In genomic region chr20:44585042-44585968, GRCh38 we compare ENCODE assay signal across 10 cellular contexts. TPM values are rescaled to one million over a fixed set of nuclear protein-coding genes. Genes with fewer than 3 reads are reported as not detected.
DNase-seq lines count a peak whose midpoint lies in the region; ATAC-seq and TF ChIP-seq lines count a peak whose summit lies in the region.
"Had no signal": no experiment of that assay in that cellular context is flagged by ENCODE, and none has a peak within 500 bp of the region (broad histone marks: within the 10 kb centered on the region; RNA-seq: fewer than 3 reads in every experiment).

No MANE protein-coding gene starts in this region.

- H2AFZ ChIP-seq in fibroblast of lung (ENCODE audit: low read length): no peak overlapping the region

- no peaks in the 10 kb centered on the region for H3K36me3 ChIP-seq in fibroblast of lung (ENCODE audit: control insufficient read depth, insufficient read depth, low read length)
- H3K36me3 ChIP-seq in stomach: peaks cover 5 to 6% (median 5%) of the 10 kb centered on the region in 4 donors

- no peak for TF ChIP-seq EP300 in stomach (IDR thresholded peaks at IDR 0.05)

- peaks cover 23% of the 10 kb centered on the region for H3K4me1 ChIP-seq in fibroblast of lung (ENCODE audit: control insufficient read depth, extremely low read depth, insufficient read depth, low read length)
- peaks cover 14 to 60% (median 41%) of the 10 kb centered on the region in 4 donors for H3K4me1 ChIP-seq in stomach

- DNase-seq in NCI-H510A treated with DMSO at 0.1 percent for 48 hours (lab: John Stamatoyannopoulos, UW): peak; percentile 59
- DNase-seq in NCI-H510A (lab: John Stamatoyannopoulos, UW): no peak
- peak; percentile 53 to 82 for DNase-seq in NCI-H187 (lab: John Stamatoyannopoulos, UW)
- DNase-seq in fibroblast of lung (ENCODE audit: low read depth in 2 of 2): no peak
- DNase-seq in stomach: no peak
- DNase-seq in mesenteric fat pad (ENCODE audit: low spot score): no peak
- no peak for DNase-seq in cortex of kidney (lab: John Stamatoyannopoulos, UW)
- DNase-seq: NCI-H2081 had no signal

- no peak for TF ChIP-seq POLR2A in stomach (IDR thresholded peaks at IDR 0.05)

- peaks cover 47% of the 10 kb centered on the region for H3K79me2 ChIP-seq in fibroblast of lung (ENCODE audit: control insufficient read depth, insufficient read depth, low read length)

- no peak for ATAC-seq in GM19455 (IDR thresholded peaks at IDR 0.05; ENCODE audit: unreplicated experiment)
- ATAC-seq: SK-N-SH treated with all-trans-retinoic acid at 6 μM for 48 hours had no signal

- H4K20me1 ChIP-seq in fibroblast of lung (ENCODE audit: control insufficient read depth, extremely low read depth, insufficient read depth, low read length): no peaks in the 10 kb centered on the region

- H3K9ac ChIP-seq in fibroblast of lung (ENCODE audit: insufficient read depth, low read length): no peak overlapping the region

- peak overlapping the region; percentile 17 for H3K4me2 ChIP-seq in fibroblast of lung (ENCODE audit: extremely low read depth, insufficient read depth, low read length)

- H3K4me3 ChIP-seq in fibroblast of lung (replicated peaks in 1 of 4; ENCODE audit: control extremely low read depth in 1 of 4, insufficient read depth in 1 of 4, low read depth in 3 of 4, low read length in 4 of 4) (peak overlapping the region in 2 of 4 experiments; percentile 0 to 72), stomach (peak overlapping the region in 3 of 4 donors; percentile 36 to 44 (median 43))

- TF ChIP-seq CTCF in fibroblast of lung (conservative IDR thresholded peaks at IDR 0.05 in 1 of 2, IDR thresholded peaks at IDR 0.05 in 1 of 2; ENCODE audit: low read depth in 1 of 2, low read length in 2 of 2): no peak
- TF ChIP-seq CTCF in stomach (IDR thresholded peaks at IDR 0.05): no peak

- WGBS in stomach, 5 donors: 80 to 86% (median 81%) methylated on average over 7 of the region's 7 CpGs

- H3K27ac ChIP-seq in fibroblast of lung (ENCODE audit: insufficient read depth, low read length) (no peak overlapping the region), stomach (peak overlapping the region in 4 of 5 donors; percentile 74 to 87 (median 84))

- H3K27me3 ChIP-seq in fibroblast of lung (ENCODE audit: control insufficient read depth, insufficient read depth, low read length) (no peaks in the 10 kb centered on the region), stomach (no peaks in the 10 kb centered on the region)

- no peaks in the 10 kb centered on the region for H3K9me3 ChIP-seq in fibroblast of lung (ENCODE audit: control insufficient read depth, insufficient read depth, low read depth, low read length)
- no peaks in the 10 kb centered on the region for H3K9me3 ChIP-seq in stomach

- intact Hi-C loops in stomach (cut with DNase I; ENCODE audit: low total_unique reads): no loop called here

RNA-seq across cellular contexts. Expression of gene PKIG, which starts 2.9 kb away (rescaled TPM):
- total RNA-seq in fibroblast of lung (140 and 234 TPM in 2 replicates), stomach (100 to 1,000 TPM in 1 of 5 donors, 10 to 100 TPM in 4; 17.4 to 113 (median 41.7) TPM), mesenteric fat pad (50.1 TPM)
- polyA plus RNA-seq in fibroblast of lung (132 and 192 TPM in 2 replicates), stomach (100 to 1,000 TPM in 1 of 3 donors, 10 to 100 TPM in 2; 52.0 to 124 (median 86.9) TPM)
- 142 and 224 TPM in 2 replicates for polyA plus RNA-seq in fibroblast of lung (2012)
- 109 and 149 TPM in 2 replicates for polyA minus RNA-seq in fibroblast of lung (ENCODE audit: low replicate concordance)

Comparison
In these comparisons a context has a peak if more than half of its experiments do, and no peak if none do; other contexts are left out.
1. DNase-seq: peak in NCI-H510A treated with DMSO at 0.1 percent for 48 hours (single experiment) and NCI-H187 (2 of 2); none in NCI-H510A (single experiment), fibroblast of lung (0 of 2), stomach (single experiment), mesenteric fat pad (single experiment) and cortex of kidney (single experiment).